In the genomic region with DNA sequence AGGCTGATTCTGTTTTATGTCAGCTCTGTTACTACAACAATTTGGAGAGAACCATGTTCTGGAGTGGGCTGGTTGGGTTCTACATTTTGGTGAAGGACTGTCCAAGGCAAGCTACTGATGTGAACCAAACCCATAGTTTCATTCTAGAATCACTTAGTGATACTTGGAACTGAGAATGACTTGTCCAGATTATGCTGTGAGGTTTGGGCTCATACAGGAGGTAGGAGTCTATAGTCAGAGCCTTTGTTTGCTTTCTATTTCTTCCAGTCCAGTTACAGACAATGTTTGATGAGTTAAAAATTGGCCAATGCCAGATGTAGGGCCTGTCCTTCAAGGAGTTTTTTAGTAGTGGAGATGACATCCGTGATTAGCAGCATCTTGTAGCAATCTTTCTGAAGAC, we compare ENCODE assay signal across 18 cellular contexts.
A peak's percentile ranks its signal among the peaks of the same experiment; 100 is the strongest.
DNase-seq lines count a peak whose midpoint lies in the region; ATAC-seq and TF ChIP-seq lines count a peak whose summit lies in the region.
"Had no signal": no experiment of that assay in that cellular context is flagged by ENCODE, and none has a peak within 500 bp of the region (broad histone marks: within the 10 kb centered on the region; RNA-seq: fewer than 3 reads in every experiment).

No MANE protein-coding gene starts in this region.

- no peaks in the 10 kb centered on the region for H3K9me3 Mint-ChIP-seq in activated T-cell treated with anti-CD3 and anti-CD28 coated beads, Interleukin-2, amount 50 U/mL, for 24 hours
- no peaks in the 10 kb centered on the region for H3K9me3 Mint-ChIP-seq in mesothelial cell of epicardium
- H3K9me3 Mint-ChIP-seq: activated CD4-positive, alpha-beta T cell treated with anti-CD3 and anti-CD28 coated beads, Interleukin-2, amount 10 ng/mL, durations not matched to agents 7 days and 5 days; memory B cell had no signal

- ATAC-seq in GM21717 (IDR thresholded peaks at IDR 0.05; ENCODE audit: unreplicated experiment): peak; percentile 81
- ATAC-seq in HG03139 (IDR thresholded peaks at IDR 0.05; ENCODE audit: unreplicated experiment): peak; percentile 64
- ATAC-seq: A549 had no signal

- DNase-seq in activated T-cell treated with anti-CD3 and anti-CD28 coated beads, Interleukin-2, amount 50 U/mL, for 24 hours: no peak
- DNase-seq in activated T-cell treated with anti-CD3 and anti-CD28 coated beads, Interleukin-2, amount 50 U/mL, for 48 hours: no peak
- no peak for DNase-seq in mesothelial cell of epicardium (ENCODE audit: low spot score in 2 of 2, unreplicated experiment in 2 of 2)
- DNase-seq in activated gamma-delta T cell treated with Interleukin-2 at 50 U/mL for 16 hours: no peak
- DNase-seq in NCI-H1436 treated with DMSO at 0.1 percent for 48 hours (lab: John Stamatoyannopoulos, UW): no peak
- DNase-seq in T-helper 2 cell: no peak
- DNase-seq: activated CD4-positive, alpha-beta T cell treated with anti-CD3 and anti-CD28 coated beads, Interleukin-2, amount 10 ng/mL, durations not matched to agents 7 days and 5 days; activated naive CD4-positive, alpha-beta T cell treated with anti-CD3 and anti-CD28 coated beads, Interleukin-2, amount 50 U/mL, for 16 hours; NCI-H2029; occipital lobe; OCI-M1; stimulated activated CD4-positive, alpha-beta T cell treated with anti-CD3 and anti-CD28 coated beads, Interleukin-12 subunit alpha, Interleukin-12 subunit beta, amount 100 ng/mL, for 4 hours; T-helper 1 cell; transverse colon had no signal

- no peak overlapping the region for H3K4me3 Mint-ChIP-seq in activated T-cell treated with anti-CD3 and anti-CD28 coated beads, Interleukin-2, amount 50 U/mL, for 24 hours
- H3K4me3 Mint-ChIP-seq in mesothelial cell of epicardium: no peak overlapping the region
- H3K4me3 Mint-ChIP-seq: activated CD4-positive, alpha-beta T cell treated with anti-CD3 and anti-CD28 coated beads, Interleukin-2, amount 10 ng/mL, durations not matched to agents 7 days and 5 days; memory B cell had no signal

- H3K36me3 Mint-ChIP-seq in activated T-cell treated with anti-CD3 and anti-CD28 coated beads, Interleukin-2, amount 50 U/mL, for 24 hours (ENCODE audit: low read depth): no peaks in the 10 kb centered on the region
- no peaks in the 10 kb centered on the region for H3K36me3 Mint-ChIP-seq in mesothelial cell of epicardium

- H3K4me1 Mint-ChIP-seq in activated T-cell treated with anti-CD3 and anti-CD28 coated beads, Interleukin-2, amount 50 U/mL, for 24 hours (ENCODE audit: low read depth): peaks cover 28% of the 10 kb centered on the region
- H3K4me1 Mint-ChIP-seq in mesothelial cell of epicardium: peaks cover 39% of the 10 kb centered on the region

- H3K27ac Mint-ChIP-seq in activated T-cell treated with anti-CD3 and anti-CD28 coated beads, Interleukin-2, amount 50 U/mL, for 24 hours: peak overlapping the region; percentile 46
- H3K27ac Mint-ChIP-seq in mesothelial cell of epicardium: peak overlapping the region; percentile 37
- H3K27ac Mint-ChIP-seq: activated CD4-positive, alpha-beta T cell treated with anti-CD3 and anti-CD28 coated beads, Interleukin-2, amount 10 ng/mL, durations not matched to agents 7 days and 5 days; memory B cell had no signal

- H3K27me3 Mint-ChIP-seq in activated T-cell treated with anti-CD3 and anti-CD28 coated beads, Interleukin-2, amount 50 U/mL, for 24 hours: no peaks in the 10 kb centered on the region
- H3K27me3 Mint-ChIP-seq in mesothelial cell of epicardium (ENCODE audit: low read depth): no peaks in the 10 kb centered on the region
- H3K27me3 Mint-ChIP-seq: activated CD4-positive, alpha-beta T cell treated with anti-CD3 and anti-CD28 coated beads, Interleukin-2, amount 10 ng/mL, durations not matched to agents 7 days and 5 days; memory B cell had no signal

- TF ChIP-seq CTCF in mesothelial cell of epicardium (IDR thresholded peaks at IDR 0.05; ENCODE audit: unreplicated experiment): no peak
